Comparison of ENCODE assay signal across 8 cellular contexts in genomic region chr5:150320048-150320555, GRCh38. TPM values are rescaled to one million over a fixed set of nuclear protein-coding genes. Genes with fewer than 3 reads are reported as not detected.
DNase-seq lines count a peak whose midpoint lies in the region; ATAC-seq and FAIRE-seq lines count a peak whose summit lies in the region.

No MANE protein-coding gene starts in this region.

- no peak overlapping the region for H3K4me3 ChIP-seq in rectal smooth muscle tissue (ENCODE audit: low read length)

- no peak overlapping the region for H3K9ac ChIP-seq in rectal smooth muscle tissue (ENCODE audit: low read length)

- ATAC-seq in Right ventricle myocardium inferior (peak; percentile 98), HG03521 (IDR thresholded peaks at IDR 0.05; ENCODE audit: unreplicated experiment) (no peak), HG03354 (IDR thresholded peaks at IDR 0.05; ENCODE audit: poor library complexity, severe bottlenecking, unreplicated experiment) (no peak)

- peak; percentile 93 for FAIRE-seq in G401.6 (lab: Jason Lieb, UNC)

- intact Hi-C loops in Right ventricle myocardium inferior (cut with DNase I) = no loop called here

- DNase-seq in T1000 (lab: John Stamatoyannopoulos, UW) (peak; percentile 71), Right ventricle myocardium inferior (ENCODE audit: missing footprints) (peak; percentile 69), NCI-H1417 treated with DMSO at 0.1 percent for 48 hours (lab: John Stamatoyannopoulos, UW) (no peak)
- DNase-seq in activated CD8-positive, alpha-beta memory T cell treated with anti-CD3 and anti-CD28 coated beads, Interleukin-2, amount 50 U/mL, for 48 hours = no peak

- H3K4me1 ChIP-seq in rectal smooth muscle tissue (ENCODE audit: control insufficient read depth, insufficient read depth, low read length) = peaks cover 3% of the 10 kb centered on the region

- H3K27ac ChIP-seq in rectal smooth muscle tissue (ENCODE audit: low read depth, low read length) = peak overlapping the region; percentile 2

- H3K36me3 ChIP-seq in rectal smooth muscle tissue (ENCODE audit: control insufficient read depth, insufficient read depth, low read length) = no peaks in the 10 kb centered on the region

- no peaks in the 10 kb centered on the region for H3K27me3 ChIP-seq in rectal smooth muscle tissue (ENCODE audit: control insufficient read depth, insufficient read depth, low read length)

RNA-seq across cellular contexts. Expression of gene ARSI, which starts 17.4 kb away (rescaled TPM):
- 0.65 TPM for total RNA-seq in Right ventricle myocardium inferior

RNA-seq across cellular contexts. Expression of gene CAMK2A, which starts 30.5 kb away (rescaled TPM):
- total RNA-seq in Right ventricle myocardium inferior = 17.0 TPM

RNA-seq across cellular contexts. Expression of gene TCOF1, which starts 37.4 kb away (rescaled TPM):
- total RNA-seq in Right ventricle myocardium inferior = 17.8 TPM

Comparison
In these comparisons a context has a peak if more than half of its experiments do, and no peak if none do; other contexts are left out.
1. DNase-seq: peak in T1000 (single experiment) and Right ventricle myocardium inferior (single experiment); none in NCI-H1417 treated with DMSO at 0.1 percent for 48 hours (single experiment) and activated CD8-positive, alpha-beta memory T cell treated with anti-CD3 and anti-CD28 coated beads, Interleukin-2, amount 50 U/mL, for 48 hours (single experiment).